8 cellular contexts compared by ENCODE assay signal in genomic region chr13:30422056-30422914, GRCh38. TPM values are rescaled to one million over a fixed set of nuclear protein-coding genes. Genes with fewer than 3 reads are reported as not detected.
DNase-seq lines count a peak whose midpoint lies in the region; ATAC-seq and TF ChIP-seq lines count a peak whose summit lies in the region.

TSS of gene UBE2L5 (plus strand) at chr13:30422493. CDS start at chr13:30427991, 5,498 bp downstream.

- peak within 1 kb of the TSS; percentile 74 for H3K27ac ChIP-seq in BLaER1

- TF ChIP-seq CTCF in fibroblast of villous mesenchyme (IDR thresholded peaks at IDR 0.05; ENCODE audit: insufficient read depth, low read depth, low read length): no peak
- TF ChIP-seq CTCF in nephron progenitor cell (IDR thresholded peaks at IDR 0.05): no peak

- H3K9ac ChIP-seq in BLaER1: peak within 1 kb of the TSS; percentile 71

- no peaks in the 10 kb centered on the region for H3K27me3 ChIP-seq in BLaER1

- peak within 1 kb of the TSS; percentile 91 for H3K4me3 Mint-ChIP-seq in nephron progenitor cell
- peak within 1 kb of the TSS; percentile 84 for H3K4me3 Mint-ChIP-seq in stimulated activated naive CD8-positive, alpha-beta T cell treated with anti-CD3 and anti-CD28 coated beads, Interleukin-15, Interleukin-2, amounts not matched to agents 100 ng/mL and 50 ng/mL, for 24 hours

- no peaks in the 10 kb centered on the region for H3K36me3 ChIP-seq in BLaER1

- H3K27me3 Mint-ChIP-seq in nephron progenitor cell (ENCODE audit: low read depth, poor library complexity): peaks cover 53% of the 10 kb centered on the region
- H3K27me3 Mint-ChIP-seq in stimulated activated naive CD8-positive, alpha-beta T cell treated with anti-CD3 and anti-CD28 coated beads, Interleukin-15, Interleukin-2, amounts not matched to agents 100 ng/mL and 50 ng/mL, for 24 hours: no peaks in the 10 kb centered on the region

- peaks cover 32% of the 10 kb centered on the region for H3K4me1 Mint-ChIP-seq in nephron progenitor cell
- peaks cover 14% of the 10 kb centered on the region for H3K4me1 Mint-ChIP-seq in stimulated activated naive CD8-positive, alpha-beta T cell treated with anti-CD3 and anti-CD28 coated beads, Interleukin-15, Interleukin-2, amounts not matched to agents 100 ng/mL and 50 ng/mL, for 24 hours (ENCODE audit: low read depth)

- no peaks in the 10 kb centered on the region for H3K9me3 ChIP-seq in BLaER1

- peak within 1 kb of the TSS; percentile 61 for H3K27ac Mint-ChIP-seq in nephron progenitor cell
- H3K27ac Mint-ChIP-seq in stimulated activated naive CD8-positive, alpha-beta T cell treated with anti-CD3 and anti-CD28 coated beads, Interleukin-15, Interleukin-2, amounts not matched to agents 100 ng/mL and 50 ng/mL, for 24 hours: peak within 1 kb of the TSS; percentile 78

- no peaks in the 10 kb centered on the region for H4K20me1 ChIP-seq in BLaER1

- H3K9me3 Mint-ChIP-seq in nephron progenitor cell: peaks cover 2% of the 10 kb centered on the region
- H3K9me3 Mint-ChIP-seq in stimulated activated naive CD8-positive, alpha-beta T cell treated with anti-CD3 and anti-CD28 coated beads, Interleukin-15, Interleukin-2, amounts not matched to agents 100 ng/mL and 50 ng/mL, for 24 hours: no peaks in the 10 kb centered on the region

- no peaks in the 10 kb centered on the region for H3K36me3 Mint-ChIP-seq in nephron progenitor cell (ENCODE audit: low read depth)
- no peaks in the 10 kb centered on the region for H3K36me3 Mint-ChIP-seq in stimulated activated naive CD8-positive, alpha-beta T cell treated with anti-CD3 and anti-CD28 coated beads, Interleukin-15, Interleukin-2, amounts not matched to agents 100 ng/mL and 50 ng/mL, for 24 hours (ENCODE audit: low read depth)

- peak within 1 kb of the TSS; percentile 68 for H3K4me3 ChIP-seq in BLaER1
- H3K4me3 ChIP-seq in fibroblast of villous mesenchyme (ENCODE audit: low read depth, low read length): peak within 1 kb of the TSS; percentile 71

- DNase-seq in activated gamma-delta T cell (lab: John Stamatoyannopoulos, UW) (peak; percentile 60), fibroblast of villous mesenchyme (ENCODE audit: low read depth) (peak; percentile 88), nephron progenitor cell (peak; percentile 86)

- H3K4me2 ChIP-seq in BLaER1: peak within 1 kb of the TSS; percentile 89

- H3K4me1 ChIP-seq in BLaER1: peaks cover 68% of the 10 kb centered on the region

- ATAC-seq in GM19035 (IDR thresholded peaks at IDR 0.05; ENCODE audit: unreplicated experiment) (peak; percentile 81), HG03439 (IDR thresholded peaks at IDR 0.05; ENCODE audit: unreplicated experiment) (peak; percentile 77)

TF ChIP-seq in PFSK-1, 5 proteins besides CTCF, POLR2A, EP300 and RAD21:
- TF ChIP-seq FOXP2 (optimal IDR thresholded peaks at IDR 0.05; ENCODE audit: borderline replicate concordance, extremely low read depth, extremely low read length, insufficient read depth) (no peak), POLR2AphosphoS5 (IDR thresholded peaks at IDR 0.05; ENCODE audit: low read depth, low read length) (peak; percentile 42; the same call in 1 of the 2 replicates)

RNA-seq across cellular contexts. Expression of gene UBE2L5, which starts in this region (rescaled TPM):
- 0.64 TPM for polyA plus RNA-seq in PFSK-1 (2012; ENCODE audit: insufficient read length, low read depth)
- total RNA-seq in fibroblast of villous mesenchyme: not detected in 2 replicates

Comparison
In these comparisons a context has a peak if more than half of its experiments do, and no peak if none do; other contexts are left out.
1. Peak in every context shown above with its lines: DNase-seq, ATAC-seq, H3K4me3 ChIP-seq and H3K27ac ChIP-seq.
2. Peak in DNase-seq and H3K4me3 ChIP-seq in fibroblast of villous mesenchyme; RNA of the gene not detected or under 1 TPM.